Comparison of ENCODE assay signal across 1 cellular context in the genomic region with DNA sequence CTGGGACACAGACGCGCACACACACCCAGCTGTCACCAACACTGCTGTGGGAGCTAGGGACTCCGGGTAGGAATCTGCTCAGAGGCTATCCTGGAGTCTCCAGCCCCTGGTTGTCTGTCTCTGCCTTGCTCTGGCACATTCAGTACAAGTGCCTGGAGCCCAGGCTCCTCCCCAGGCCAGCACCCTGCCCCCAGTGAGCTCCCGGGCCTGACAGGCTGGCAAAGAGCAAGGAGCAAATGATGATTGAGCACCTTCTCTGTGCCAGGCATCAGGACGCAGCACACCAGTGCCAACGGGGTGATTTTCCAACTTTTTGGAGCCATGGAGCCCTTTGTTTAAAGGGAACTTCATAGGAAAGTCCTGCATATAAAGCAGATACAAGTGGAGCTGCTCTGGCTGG.
TF ChIP-seq lines count a peak whose summit lies in the region.

No MANE protein-coding gene starts in this region.

TF ChIP-seq in HepG2, 621 proteins besides CTCF, POLR2A, EP300 and RAD21:
- TF ChIP-seq ZNF510 (CRISPR knock-in tag; IDR thresholded peaks at IDR 0.05; ENCODE audit: low read depth) (no peak), ZNF24 (IDR thresholded peaks at IDR 0.05) (no peak), POGK (CRISPR knock-in tag; conservative IDR thresholded peaks at IDR 0.05) (no peak), NR2F1 (CRISPR knock-in tag; IDR thresholded peaks at IDR 0.05) (no peak)
